In the genomic region with DNA sequence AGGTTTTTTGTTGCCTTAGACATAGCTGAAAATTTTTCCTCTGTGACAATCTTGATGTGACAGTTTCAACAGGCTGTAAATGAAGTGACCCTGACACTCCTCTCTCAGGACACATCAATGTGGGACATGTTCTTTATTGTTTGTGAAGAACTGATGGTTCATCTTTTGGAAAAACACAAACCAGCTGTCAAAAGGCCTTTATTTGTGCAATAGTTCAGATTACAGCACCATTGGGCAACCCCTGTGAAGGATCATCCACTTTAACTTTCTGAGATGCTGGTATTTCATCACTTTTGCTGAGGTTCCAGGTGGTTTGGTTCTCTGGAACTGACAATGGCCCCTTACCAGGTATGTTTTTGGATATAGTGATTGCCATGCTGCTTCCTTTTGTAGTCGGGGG, we compare ENCODE assay signal across 16 cellular contexts.
"Had no signal": no experiment of that assay in that cellular context is flagged by ENCODE, and none has a peak within 500 bp of the region (broad histone marks: within the 10 kb centered on the region; RNA-seq: fewer than 3 reads in every experiment).

No MANE protein-coding gene starts in this region.

- H3K4me1 ChIP-seq: adrenal gland, breast epithelium, heart right ventricle, left lung, thyroid gland had no signal

- ATAC-seq: activated CD8-positive, alpha-beta T cell treated with anti-CD3 and anti-CD28 coated beads, Interleukin-2, amount 10 ng/mL, durations not matched to agents 7 days and 5 days; activated naive CD4-positive, alpha-beta T cell treated with anti-CD3 and anti-CD28 coated beads, Interleukin-2, amount 50 U/mL, for 72 hours; heart right ventricle; left lung; natural killer cell treated with Interleukin-12 subunit alpha and Interleukin-12 subunit beta and Interleukin-15 and Interleukin-18, amount 100 ng/mL, for 72 hours had no signal

- H3K9me3 ChIP-seq: adrenal gland, breast epithelium, left lung, thyroid gland had no signal

- H3K27me3 ChIP-seq: adrenal gland, breast epithelium, heart right ventricle, left lung, thyroid gland had no signal

- H3K36me3 ChIP-seq: adrenal gland, breast epithelium, heart right ventricle, left lung, thyroid gland had no signal

- DNase-seq: activated CD4-positive, alpha-beta T cell treated with anti-CD3 and anti-CD28 coated beads for 1 hour; activated CD4-positive, alpha-beta T cell treated with anti-CD3 and anti-CD28 coated beads, Interleukin-2, amount 50 U/mL, for 1 hour; activated CD8-positive, alpha-beta T cell treated with anti-CD3 and anti-CD28 coated beads, Interleukin-2, amount 10 ng/mL, durations not matched to agents 7 days and 5 days; adrenal gland; cortex of kidney; endodermal cell; heart right ventricle; left lung; stimulated activated CD4-positive, alpha-beta T cell treated with anti-CD3 and anti-CD28 coated beads, Interleukin-12 subunit alpha, Interleukin-12 subunit beta, amount 100 ng/mL, for 4 hours; stimulated activated CD4-positive, alpha-beta T cell treated with anti-CD3 and anti-CD28 coated beads, Interleukin-4, amount 100 ng/mL, for 4 hours; substantia nigra; T-helper 1 cell; thyroid gland had no signal

- H3K4me3 ChIP-seq: adrenal gland, breast epithelium, heart right ventricle, left lung, thyroid gland had no signal

- H3K27ac ChIP-seq: adrenal gland, breast epithelium, heart right ventricle, left lung, thyroid gland had no signal
